ENCODE assay signal across 11 cellular contexts in genomic region chr12:91413591-91413990, GRCh38.
DNase-seq lines count a peak whose midpoint lies in the region; ATAC-seq, FAIRE-seq and TF ChIP-seq lines count a peak whose summit lies in the region.
"Had no signal": no experiment of that assay in that cellular context is flagged by ENCODE, and none has a peak within 500 bp of the region (broad histone marks: within the 10 kb centered on the region; RNA-seq: fewer than 3 reads in every experiment).

No MANE protein-coding gene starts in this region.

- H3K27ac ChIP-seq in HEK293 (ENCODE audit: extremely low read depth, low read depth, low read length) (no peak overlapping the region), RWPE2 (ENCODE audit: poor library complexity, severe bottlenecking) (peak overlapping the region; percentile 31), small intestine (ENCODE audit: low read depth in 1 of 2, low read length in 1 of 2) (no peak overlapping the region)

- CTCF ChIA-PET in HEK293 (lab: Yijun Ruan, JAX) = interaction anchor here (0.6 to 1.3 kb wide), 2 partner anchors 31 to 1166 kb away, joined by 3 to 4 read pairs; no protein-coding TSS in a partner anchor

- H3K4me3 ChIP-seq in HEK293 (ENCODE audit: low read depth, low read length) (no peak overlapping the region), RWPE2 (ENCODE audit: severe bottlenecking) (no peak overlapping the region), fibroblast of the aortic adventitia (ENCODE audit: low read depth, low read length) (no peak overlapping the region), small intestine (ENCODE audit: low read depth in 1 of 2, low read length in 2 of 2) (no peak overlapping the region)

- H3K36me3 ChIP-seq in HEK293 (ENCODE audit: control insufficient read depth in 2 of 2, insufficient read depth in 1 of 2, low read length in 2 of 2) (no peaks in the 10 kb centered on the region), RWPE2 (ENCODE audit: low read depth) (no peaks in the 10 kb centered on the region), small intestine (ENCODE audit: control insufficient read depth in 2 of 2, insufficient read depth in 2 of 2, low read length in 2 of 2) (no peaks in the 10 kb centered on the region)

- H3K4me1 ChIP-seq in HEK293 (ENCODE audit: control insufficient read depth, insufficient read depth, low read length) (peaks cover 6% of the 10 kb centered on the region), RWPE2 (ENCODE audit: insufficient read depth, poor library complexity, severe bottlenecking) (peaks cover 12% of the 10 kb centered on the region), small intestine (ENCODE audit: control insufficient read depth in 2 of 2, insufficient read depth in 1 of 2, low read depth in 1 of 2, low read length in 1 of 2) (peaks cover 0 to 3% of the 10 kb centered on the region in 2 donors)

- H3K27me3 ChIP-seq in RWPE2 (ENCODE audit: insufficient read depth, poor library complexity, severe bottlenecking) = no peaks in the 10 kb centered on the region
- H3K27me3 ChIP-seq in small intestine (ENCODE audit: control insufficient read depth in 2 of 2, insufficient read depth in 2 of 2, low read length in 2 of 2) = no peaks in the 10 kb centered on the region

- WGBS in small intestine, 3 donors = 29 to 48% (median 44%) methylated on average over 3 of the region's 3 CpGs

- DNase-seq in RWPE2 (ENCODE audit: low spot score) (no peak), fibroblast of the aortic adventitia (ENCODE audit: low read depth) (peak; percentile 12), small intestine (peak; percentile 80)
- no peak for DNase-seq in activated CD4-positive, alpha-beta T cell treated with anti-CD3 and anti-CD28 coated beads for 1 hour
- DNase-seq: activated CD4-positive, alpha-beta T cell treated with anti-CD3 and anti-CD28 coated beads for 36 hours; HFFc6; NCI-H1930 had no signal

- TF ChIP-seq CTCF in HEK293 (tag by site-specific recombination; IDR thresholded peaks at IDR 0.05) (no peak), RWPE2 (IDR thresholded peaks at IDR 0.05; ENCODE audit: poor library complexity, severe bottlenecking) (no peak), fibroblast of the aortic adventitia (IDR thresholded peaks at IDR 0.05; ENCODE audit: insufficient read depth, low read length) (no peak)

- H3K9me3 ChIP-seq in HEK293 (ENCODE audit: control insufficient read depth, insufficient read depth, low read depth, low read length) = no peaks in the 10 kb centered on the region
- H3K9me3 ChIP-seq in RWPE2 (ENCODE audit: severe bottlenecking) = no peaks in the 10 kb centered on the region
- no peaks in the 10 kb centered on the region for H3K9me3 ChIP-seq in small intestine (ENCODE audit: control insufficient read depth, low read depth)

- ATAC-seq in RWPE2 (ENCODE audit: low read depth) = peak; percentile 98
- no peak for ATAC-seq in HG03565 (IDR thresholded peaks at IDR 0.05; ENCODE audit: unreplicated experiment)
- ATAC-seq in GM18517 (IDR thresholded peaks at IDR 0.05; ENCODE audit: unreplicated experiment) = no peak
- ATAC-seq: activated CD4-positive, alpha-beta T cell treated with anti-CD3 and anti-CD28 coated beads for 36 hours; activated naive CD4-positive, alpha-beta T cell treated with anti-CD3 and anti-CD28 coated beads, Interleukin-2, amount 50 U/mL, for 72 hours had no signal

- no peak for FAIRE-seq in small intestine (lab: Jason Lieb, UNC)

- POLR2A ChIA-PET in HEK293 (lab: Yijun Ruan, JAX) = no interaction called here

TF ChIP-seq in HEK293, 187 proteins besides CTCF, POLR2A, EP300 and RAD21:
- TF ChIP-seq ZNF571 (tag by site-specific recombination; IDR thresholded peaks at IDR 0.05) (no peak), ZNF510 (tag by site-specific recombination; IDR thresholded peaks at IDR 0.05; ENCODE audit: insufficient replicate concordance) (peak; percentile 26), PRDM10 (tag by site-specific recombination; IDR thresholded peaks at IDR 0.05) (no peak), ZFP3 (tag by site-specific recombination; IDR thresholded peaks at IDR 0.05; ENCODE audit: low read depth) (no peak)

Comparison
In these comparisons a context has a peak if more than half of its experiments do, and no peak if none do; other contexts are left out.
1. DNase-seq: peak in fibroblast of the aortic adventitia (single experiment) and small intestine (single experiment); none in RWPE2 (single experiment) and activated CD4-positive, alpha-beta T cell treated with anti-CD3 and anti-CD28 coated beads for 1 hour (single experiment).